1 cellular context compared by ENCODE assay signal in the genomic region with DNA sequence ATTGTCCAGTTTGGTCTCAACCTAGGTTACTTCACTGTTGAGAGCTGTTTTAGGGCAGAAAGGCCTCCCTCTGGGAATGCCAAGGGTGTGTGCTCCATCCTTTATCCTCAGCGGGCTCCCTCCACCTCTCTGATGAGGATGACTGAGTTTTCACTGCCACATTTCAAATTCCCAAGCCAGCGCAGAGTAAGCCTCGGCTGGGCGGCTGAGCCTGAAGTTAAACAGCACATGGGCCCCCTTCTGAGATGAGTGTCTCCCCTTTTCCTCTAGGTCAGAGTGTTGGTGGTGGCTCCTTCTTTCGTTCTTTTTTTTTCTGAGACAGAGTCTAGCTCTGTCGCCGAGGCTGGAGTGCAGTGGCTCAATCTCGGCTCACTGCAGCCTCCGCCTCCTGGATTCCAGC.
TF ChIP-seq lines count a peak whose summit lies in the region.

No MANE protein-coding gene starts in this region.

TF ChIP-seq in HCT116, 20 proteins besides CTCF, POLR2A, EP300 and RAD21 (continued from another document):
- TF ChIP-seq, protein P1, sequence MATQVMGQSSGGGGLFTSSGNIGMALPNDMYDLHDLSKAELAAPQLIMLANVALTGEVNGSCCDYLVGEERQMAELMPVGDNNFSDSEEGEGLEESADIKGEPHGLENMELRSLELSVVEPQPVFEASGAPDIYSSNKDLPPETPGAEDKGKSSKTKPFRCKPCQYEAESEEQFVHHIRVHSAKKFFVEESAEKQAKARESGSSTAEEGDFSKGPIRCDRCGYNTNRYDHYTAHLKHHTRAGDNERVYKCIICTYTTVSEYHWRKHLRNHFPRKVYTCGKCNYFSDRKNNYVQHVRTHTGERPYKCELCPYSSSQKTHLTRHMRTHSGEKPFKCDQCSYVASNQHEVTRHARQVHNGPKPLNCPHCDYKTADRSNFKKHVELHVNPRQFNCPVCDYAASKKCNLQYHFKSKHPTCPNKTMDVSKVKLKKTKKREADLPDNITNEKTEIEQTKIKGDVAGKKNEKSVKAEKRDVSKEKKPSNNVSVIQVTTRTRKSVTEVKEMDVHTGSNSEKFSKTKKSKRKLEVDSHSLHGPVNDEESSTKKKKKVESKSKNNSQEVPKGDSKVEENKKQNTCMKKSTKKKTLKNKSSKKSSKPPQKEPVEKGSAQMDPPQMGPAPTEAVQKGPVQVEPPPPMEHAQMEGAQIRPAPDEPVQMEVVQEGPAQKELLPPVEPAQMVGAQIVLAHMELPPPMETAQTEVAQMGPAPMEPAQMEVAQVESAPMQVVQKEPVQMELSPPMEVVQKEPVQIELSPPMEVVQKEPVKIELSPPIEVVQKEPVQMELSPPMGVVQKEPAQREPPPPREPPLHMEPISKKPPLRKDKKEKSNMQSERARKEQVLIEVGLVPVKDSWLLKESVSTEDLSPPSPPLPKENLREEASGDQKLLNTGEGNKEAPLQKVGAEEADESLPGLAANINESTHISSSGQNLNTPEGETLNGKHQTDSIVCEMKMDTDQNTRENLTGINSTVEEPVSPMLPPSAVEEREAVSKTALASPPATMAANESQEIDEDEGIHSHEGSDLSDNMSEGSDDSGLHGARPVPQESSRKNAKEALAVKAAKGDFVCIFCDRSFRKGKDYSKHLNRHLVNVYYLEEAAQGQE (IDR thresholded peaks at IDR 0.05; ENCODE audit: low read depth): no peak
- TF ChIP-seq CBX3 (IDR thresholded peaks at IDR 0.05; ENCODE audit: low read depth): no peak
- no peak for TF ChIP-seq SP1 (IDR thresholded peaks at IDR 0.05; ENCODE audit: low read depth)
- TF ChIP-seq SIN3A (IDR thresholded peaks at IDR 0.05; ENCODE audit: low read depth): no peak
- TF ChIP-seq FOSL1 (IDR thresholded peaks at IDR 0.05; ENCODE audit: low read depth): no peak
- no peak for TF ChIP-seq EZH2 (IDR thresholded peaks at IDR 0.05)
